Comparison of ENCODE assay signal across 1 cellular context in genomic region chr13:27270594-27271520, GRCh38.
TF ChIP-seq lines count a peak whose summit lies in the region.

Gene RASL11A, plus strand, starts transcription at chr13:27270830. Its CDS starts 115 bp downstream, at chr13:27270945.

TF ChIP-seq in SK-N-SH, 30 proteins besides CTCF, POLR2A, EP300 and RAD21 (continued from another document):
- peak; percentile 68; the same call in 1 of the 2 replicates for TF ChIP-seq MAX (IDR thresholded peaks at IDR 0.05; ENCODE audit: low read depth)
- no peak for TF ChIP-seq NFIC (IDR thresholded peaks at IDR 0.05; ENCODE audit: borderline replicate concordance)
- no peak for TF ChIP-seq FOXJ3 (CRISPR knock-in tag; IDR thresholded peaks at IDR 0.05)
- TF ChIP-seq REST (IDR thresholded peaks at IDR 0.05; ENCODE audit: low read depth, low read length): no peak
- TF ChIP-seq RXRA (IDR thresholded peaks at IDR 0.05; ENCODE audit: borderline replicate concordance, low read depth): no peak
- no peak for TF ChIP-seq IRF3 (IDR thresholded peaks at IDR 0.05; ENCODE audit: low read depth, low read length)
- no peak for TF ChIP-seq FOXM1 (IDR thresholded peaks at IDR 0.05; ENCODE audit: low read depth)
- TF ChIP-seq EZH2phosphoT487 (IDR thresholded peaks at IDR 0.05; ENCODE audit: borderline replicate concordance, low read depth): no peak
